Comparison of ENCODE assay signal across 14 cellular contexts in genomic region chr16:56262879-56263245, GRCh38.
DNase-seq lines count a peak whose midpoint lies in the region; ATAC-seq and TF ChIP-seq lines count a peak whose summit lies in the region.
"Had no signal": no experiment of that assay in that cellular context is flagged by ENCODE, and none has a peak within 500 bp of the region (broad histone marks: within the 10 kb centered on the region; RNA-seq: fewer than 3 reads in every experiment).

No MANE protein-coding gene starts in this region.

- DNase-seq in dorsolateral prefrontal cortex (no peak), smooth muscle cell (lab: John Stamatoyannopoulos, UW; ENCODE audit: unreplicated experiment) (no peak), DMS 273 (lab: John Stamatoyannopoulos, UW; ENCODE audit: unreplicated experiment) (no peak), left lung (no peak)
- DNase-seq: activated B cell treated with CpG ODN at 0.5 μM for 24 hours, IMR-90, mesenchymal stem cell, NCI-H1092, NCI-H748 treated with DMSO at 0.1 percent for 48 hours had no signal

- H3K4me2 ChIP-seq in BLaER1: peak overlapping the region; percentile 88
- H3K4me2 ChIP-seq in Loucy (ENCODE audit: low read depth, low read length, poor library complexity, severe bottlenecking): peak overlapping the region; percentile 67
- H3K4me2 ChIP-seq in neural cell (ENCODE audit: low read length): no peak overlapping the region
- no peak overlapping the region for H3K4me2 ChIP-seq in smooth muscle cell

- H3K27ac ChIP-seq in BLaER1 (no peak overlapping the region), dorsolateral prefrontal cortex (peak overlapping the region; percentile 80 to 100 (median 97)), neural cell (ENCODE audit: low read length) (peak overlapping the region; percentile 43), smooth muscle cell (ENCODE audit: low read depth) (no peak overlapping the region), left lung (no peak overlapping the region)
- H3K27ac ChIP-seq: vagina had no signal

- no peak for TF ChIP-seq CTCF in Loucy (conservative IDR thresholded peaks at IDR 0.05; ENCODE audit: low read length)
- TF ChIP-seq CTCF in dorsolateral prefrontal cortex (IDR thresholded peaks at IDR 0.05 in 54 of 56, conservative IDR thresholded peaks at IDR 0.05 in 2 of 56; ENCODE audit: low read depth in 1 of 56, partially characterized antibody in 56 of 56): no peak
- TF ChIP-seq CTCF in neural cell (IDR thresholded peaks at IDR 0.05; ENCODE audit: poor library complexity, severe bottlenecking): no peak
- TF ChIP-seq CTCF in smooth muscle cell (IDR thresholded peaks at IDR 0.05; ENCODE audit: borderline replicate concordance, insufficient read depth, poor library complexity, severe bottlenecking): no peak
- no peak for TF ChIP-seq CTCF in left lung (IDR thresholded peaks at IDR 0.05)

- H3K9ac ChIP-seq in BLaER1 (no peak overlapping the region), Loucy (ENCODE audit: low read depth, low read length, poor library complexity, severe bottlenecking) (peak overlapping the region; percentile 10), neural cell (ENCODE audit: low read length) (no peak overlapping the region), smooth muscle cell (ENCODE audit: low read depth) (no peak overlapping the region)

- no peak for TF ChIP-seq EP300 in neural cell (conservative IDR thresholded peaks at IDR 0.05; ENCODE audit: poor library complexity, severe bottlenecking)

- intact Hi-C loops in dorsolateral prefrontal cortex (cut with DNase I): loop anchor here in 1 of 2 donors (5.0 kb wide), 1 partner anchor 34 kb away; no protein-coding TSS in a partner anchor
- intact Hi-C loops in left lung (cut with DNase I): no loop called here

- no peak for TF ChIP-seq RAD21 in neural cell (conservative IDR thresholded peaks at IDR 0.05)

- H3K9me3 ChIP-seq in BLaER1 (no peaks in the 10 kb centered on the region), Loucy (ENCODE audit: insufficient read depth, low read depth, low read length) (no peaks in the 10 kb centered on the region), neural cell (ENCODE audit: low read length) (no peaks in the 10 kb centered on the region), smooth muscle cell (replicated peaks; ENCODE audit: low read depth) (no peaks in the 10 kb centered on the region), left lung (no peaks in the 10 kb centered on the region)
- H3K9me3 ChIP-seq: vagina had no signal

- H3K4me3 ChIP-seq in BLaER1: no peak overlapping the region
- H3K4me3 ChIP-seq in Loucy (ENCODE audit: low read length, poor library complexity, severe bottlenecking): peak overlapping the region; percentile 51
- H3K4me3 ChIP-seq in dorsolateral prefrontal cortex: no peak overlapping the region
- no peak overlapping the region for H3K4me3 ChIP-seq in neural cell (ENCODE audit: low read length)
- no peak overlapping the region for H3K4me3 ChIP-seq in smooth muscle cell
- no peak overlapping the region for H3K4me3 ChIP-seq in left lung
- H3K4me3 ChIP-seq: vagina had no signal

- 88% methylated on average over 4 of the region's 4 CpGs for WGBS in smooth muscle cell (ENCODE audit: low lambda C conversion rate)

- H3F3A ChIP-seq in Loucy (ENCODE audit: low read depth) (no peaks in the 10 kb centered on the region), neural cell (ENCODE audit: insufficient read depth, low read length, poor library complexity, severe bottlenecking) (no peaks in the 10 kb centered on the region), smooth muscle cell (ENCODE audit: low read depth) (no peaks in the 10 kb centered on the region)

- H3K36me3 ChIP-seq in BLaER1 (no peaks in the 10 kb centered on the region), Loucy (ENCODE audit: insufficient read depth, low read length) (no peaks in the 10 kb centered on the region), neural cell (ENCODE audit: insufficient read depth, low read length) (no peaks in the 10 kb centered on the region), smooth muscle cell (ENCODE audit: low read depth) (no peaks in the 10 kb centered on the region), left lung (no peaks in the 10 kb centered on the region)
- H3K36me3 ChIP-seq: vagina had no signal

- no peaks in the 10 kb centered on the region for H3K27me3 ChIP-seq in BLaER1
- H3K27me3 ChIP-seq in Loucy (ENCODE audit: insufficient read depth, low read length, poor library complexity, severe bottlenecking): no peaks in the 10 kb centered on the region
- no peaks in the 10 kb centered on the region for H3K27me3 ChIP-seq in dorsolateral prefrontal cortex
- no peaks in the 10 kb centered on the region for H3K27me3 ChIP-seq in neural cell (ENCODE audit: insufficient read depth, low read depth, low read length)
- no peaks in the 10 kb centered on the region for H3K27me3 ChIP-seq in smooth muscle cell (ENCODE audit: low read depth)
- H3K27me3 ChIP-seq in left lung: peaks cover 0 to 6% of the 10 kb centered on the region in 2 donors
- H3K27me3 ChIP-seq: vagina had no signal

- H3K4me1 ChIP-seq in BLaER1 (peaks cover 62% of the 10 kb centered on the region), Loucy (ENCODE audit: insufficient read depth, low read length, poor library complexity, severe bottlenecking) (peaks cover 39% of the 10 kb centered on the region), smooth muscle cell (ENCODE audit: low read depth) (no peaks in the 10 kb centered on the region), left lung (no peaks in the 10 kb centered on the region)

- no peaks in the 10 kb centered on the region for H3K79me2 ChIP-seq in Loucy (ENCODE audit: insufficient read depth, low read length)
- H3K79me2 ChIP-seq in neural cell (replicated peaks; ENCODE audit: insufficient read depth, low read length): no peaks in the 10 kb centered on the region
- H3K79me2 ChIP-seq in smooth muscle cell (ENCODE audit: low read depth): no peaks in the 10 kb centered on the region

- ATAC-seq in GM19467 (IDR thresholded peaks at IDR 0.05; ENCODE audit: unreplicated experiment): no peak
- no peak for ATAC-seq in left lung

- H2AFZ ChIP-seq in Loucy (ENCODE audit: low read length): no peak overlapping the region
- H2AFZ ChIP-seq in neural cell (ENCODE audit: low read depth, low read length): no peak overlapping the region
- no peak overlapping the region for H2AFZ ChIP-seq in smooth muscle cell (ENCODE audit: low read depth)

- H3K9me2 ChIP-seq in Loucy (replicated peaks; ENCODE audit: low read depth, low read length) (no peaks in the 10 kb centered on the region), neural cell (ENCODE audit: insufficient read depth, low read length) (no peaks in the 10 kb centered on the region)

- no peaks in the 10 kb centered on the region for H4K20me1 ChIP-seq in BLaER1
- H4K20me1 ChIP-seq in Loucy (ENCODE audit: insufficient read depth, low read length, poor library complexity, severe bottlenecking): no peaks in the 10 kb centered on the region
- H4K20me1 ChIP-seq in neural cell (ENCODE audit: insufficient read depth): peaks cover 3% of the 10 kb centered on the region
- H4K20me1 ChIP-seq in smooth muscle cell (ENCODE audit: low read depth): no peaks in the 10 kb centered on the region

TF ChIP-seq in neural cell, 6 proteins besides CTCF, POLR2A, EP300 and RAD21:
- TF ChIP-seq TAF1 (IDR thresholded peaks at IDR 0.05; ENCODE audit: low read depth) (no peak), EZH2 (IDR thresholded peaks at IDR 0.05; ENCODE audit: borderline replicate concordance, insufficient read depth, low read length, poor library complexity, severe bottlenecking) (no peak), SMC3 (conservative IDR thresholded peaks at IDR 0.05; ENCODE audit: poor library complexity) (no peak), MXI1 (conservative IDR thresholded peaks at IDR 0.05; ENCODE audit: poor library complexity, severe bottlenecking) (no peak), POLR2AphosphoS5 (IDR thresholded peaks at IDR 0.05) (no peak), REST (IDR thresholded peaks at IDR 0.05; ENCODE audit: borderline replicate concordance) (no peak)

Comparison
In these comparisons a context has a peak if more than half of its experiments do, and no peak if none do; other contexts are left out.
1. H3K27ac ChIP-seq: peak in dorsolateral prefrontal cortex (59 of 59) and neural cell (single experiment); none in BLaER1 (single experiment), smooth muscle cell (single experiment) and left lung (0 of 2).
2. H3K4me2 ChIP-seq: peak in BLaER1 (single experiment) and Loucy (single experiment); none in neural cell (single experiment) and smooth muscle cell (single experiment).